2 cellular contexts compared by ENCODE assay signal in the genomic region with DNA sequence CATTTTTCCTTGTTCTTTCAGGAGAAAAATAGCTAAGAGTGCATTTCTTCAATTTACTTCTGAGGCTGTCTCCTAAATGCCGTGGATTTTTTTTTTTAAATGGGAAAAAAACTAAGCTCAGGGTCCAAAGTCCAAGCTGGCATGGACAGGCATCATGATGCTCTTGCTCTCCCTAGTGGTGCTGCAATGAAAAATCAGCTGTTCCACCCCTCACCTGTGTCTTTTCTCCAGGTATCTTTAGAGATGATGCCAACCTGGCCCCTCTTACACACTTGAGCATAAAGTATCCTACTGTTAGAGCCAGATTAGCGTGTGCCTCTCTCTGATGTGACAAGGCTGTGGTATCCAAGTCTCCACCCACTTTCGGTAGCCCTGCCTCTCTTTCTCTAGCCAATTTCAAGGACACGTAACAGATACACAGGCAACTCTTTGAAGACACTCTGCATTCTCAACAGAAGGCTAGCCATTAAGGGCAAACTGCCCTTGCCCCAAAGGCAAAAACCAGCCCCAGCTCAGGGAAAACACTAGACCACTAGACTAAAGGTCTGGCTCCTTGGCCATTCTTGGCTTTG.
TF ChIP-seq lines count a peak whose summit lies in the region.

No MANE protein-coding gene starts in this region.

TF ChIP-seq in Ishikawa, 13 proteins besides CTCF, POLR2A, EP300 and RAD21 (continued from another document):
- TF ChIP-seq, protein P1, sequence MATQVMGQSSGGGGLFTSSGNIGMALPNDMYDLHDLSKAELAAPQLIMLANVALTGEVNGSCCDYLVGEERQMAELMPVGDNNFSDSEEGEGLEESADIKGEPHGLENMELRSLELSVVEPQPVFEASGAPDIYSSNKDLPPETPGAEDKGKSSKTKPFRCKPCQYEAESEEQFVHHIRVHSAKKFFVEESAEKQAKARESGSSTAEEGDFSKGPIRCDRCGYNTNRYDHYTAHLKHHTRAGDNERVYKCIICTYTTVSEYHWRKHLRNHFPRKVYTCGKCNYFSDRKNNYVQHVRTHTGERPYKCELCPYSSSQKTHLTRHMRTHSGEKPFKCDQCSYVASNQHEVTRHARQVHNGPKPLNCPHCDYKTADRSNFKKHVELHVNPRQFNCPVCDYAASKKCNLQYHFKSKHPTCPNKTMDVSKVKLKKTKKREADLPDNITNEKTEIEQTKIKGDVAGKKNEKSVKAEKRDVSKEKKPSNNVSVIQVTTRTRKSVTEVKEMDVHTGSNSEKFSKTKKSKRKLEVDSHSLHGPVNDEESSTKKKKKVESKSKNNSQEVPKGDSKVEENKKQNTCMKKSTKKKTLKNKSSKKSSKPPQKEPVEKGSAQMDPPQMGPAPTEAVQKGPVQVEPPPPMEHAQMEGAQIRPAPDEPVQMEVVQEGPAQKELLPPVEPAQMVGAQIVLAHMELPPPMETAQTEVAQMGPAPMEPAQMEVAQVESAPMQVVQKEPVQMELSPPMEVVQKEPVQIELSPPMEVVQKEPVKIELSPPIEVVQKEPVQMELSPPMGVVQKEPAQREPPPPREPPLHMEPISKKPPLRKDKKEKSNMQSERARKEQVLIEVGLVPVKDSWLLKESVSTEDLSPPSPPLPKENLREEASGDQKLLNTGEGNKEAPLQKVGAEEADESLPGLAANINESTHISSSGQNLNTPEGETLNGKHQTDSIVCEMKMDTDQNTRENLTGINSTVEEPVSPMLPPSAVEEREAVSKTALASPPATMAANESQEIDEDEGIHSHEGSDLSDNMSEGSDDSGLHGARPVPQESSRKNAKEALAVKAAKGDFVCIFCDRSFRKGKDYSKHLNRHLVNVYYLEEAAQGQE (IDR thresholded peaks at IDR 0.05; ENCODE audit: low read depth), result no peak
- TF ChIP-seq TCF12 (IDR thresholded peaks at IDR 0.05; ENCODE audit: low read depth), result no peak
- TF ChIP-seq TAF1 (IDR thresholded peaks at IDR 0.05; ENCODE audit: low read depth), result no peak
- TF ChIP-seq FOXM1 (IDR thresholded peaks at IDR 0.05; ENCODE audit: borderline replicate concordance, low read depth), result no peak
- TF ChIP-seq TEAD4 (IDR thresholded peaks at IDR 0.05), result no peak
- TF ChIP-seq, protein P2, sequence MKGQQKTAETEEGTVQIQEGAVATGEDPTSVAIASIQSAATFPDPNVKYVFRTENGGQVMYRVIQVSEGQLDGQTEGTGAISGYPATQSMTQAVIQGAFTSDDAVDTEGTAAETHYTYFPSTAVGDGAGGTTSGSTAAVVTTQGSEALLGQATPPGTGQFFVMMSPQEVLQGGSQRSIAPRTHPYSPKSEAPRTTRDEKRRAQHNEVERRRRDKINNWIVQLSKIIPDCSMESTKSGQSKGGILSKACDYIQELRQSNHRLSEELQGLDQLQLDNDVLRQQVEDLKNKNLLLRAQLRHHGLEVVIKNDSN (IDR thresholded peaks at IDR 0.05), result no peak
- TF ChIP-seq EGR1 (IDR thresholded peaks at IDR 0.05), result no peak
- TF ChIP-seq, protein P3, sequence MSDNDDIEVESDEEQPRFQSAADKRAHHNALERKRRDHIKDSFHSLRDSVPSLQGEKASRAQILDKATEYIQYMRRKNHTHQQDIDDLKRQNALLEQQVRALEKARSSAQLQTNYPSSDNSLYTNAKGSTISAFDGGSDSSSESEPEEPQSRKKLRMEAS (IDR thresholded peaks at IDR 0.05), result no peak
- no peak for TF ChIP-seq CEBPB (IDR thresholded peaks at IDR 0.05)
- no peak for TF ChIP-seq YY1 (IDR thresholded peaks at IDR 0.05; ENCODE audit: low read depth)
- TF ChIP-seq ZBTB7A (IDR thresholded peaks at IDR 0.05; ENCODE audit: low read depth), result no peak

TF ChIP-seq in HepG2, 621 proteins besides CTCF, POLR2A, EP300 and RAD21:
- TF ChIP-seq, protein P4, sequence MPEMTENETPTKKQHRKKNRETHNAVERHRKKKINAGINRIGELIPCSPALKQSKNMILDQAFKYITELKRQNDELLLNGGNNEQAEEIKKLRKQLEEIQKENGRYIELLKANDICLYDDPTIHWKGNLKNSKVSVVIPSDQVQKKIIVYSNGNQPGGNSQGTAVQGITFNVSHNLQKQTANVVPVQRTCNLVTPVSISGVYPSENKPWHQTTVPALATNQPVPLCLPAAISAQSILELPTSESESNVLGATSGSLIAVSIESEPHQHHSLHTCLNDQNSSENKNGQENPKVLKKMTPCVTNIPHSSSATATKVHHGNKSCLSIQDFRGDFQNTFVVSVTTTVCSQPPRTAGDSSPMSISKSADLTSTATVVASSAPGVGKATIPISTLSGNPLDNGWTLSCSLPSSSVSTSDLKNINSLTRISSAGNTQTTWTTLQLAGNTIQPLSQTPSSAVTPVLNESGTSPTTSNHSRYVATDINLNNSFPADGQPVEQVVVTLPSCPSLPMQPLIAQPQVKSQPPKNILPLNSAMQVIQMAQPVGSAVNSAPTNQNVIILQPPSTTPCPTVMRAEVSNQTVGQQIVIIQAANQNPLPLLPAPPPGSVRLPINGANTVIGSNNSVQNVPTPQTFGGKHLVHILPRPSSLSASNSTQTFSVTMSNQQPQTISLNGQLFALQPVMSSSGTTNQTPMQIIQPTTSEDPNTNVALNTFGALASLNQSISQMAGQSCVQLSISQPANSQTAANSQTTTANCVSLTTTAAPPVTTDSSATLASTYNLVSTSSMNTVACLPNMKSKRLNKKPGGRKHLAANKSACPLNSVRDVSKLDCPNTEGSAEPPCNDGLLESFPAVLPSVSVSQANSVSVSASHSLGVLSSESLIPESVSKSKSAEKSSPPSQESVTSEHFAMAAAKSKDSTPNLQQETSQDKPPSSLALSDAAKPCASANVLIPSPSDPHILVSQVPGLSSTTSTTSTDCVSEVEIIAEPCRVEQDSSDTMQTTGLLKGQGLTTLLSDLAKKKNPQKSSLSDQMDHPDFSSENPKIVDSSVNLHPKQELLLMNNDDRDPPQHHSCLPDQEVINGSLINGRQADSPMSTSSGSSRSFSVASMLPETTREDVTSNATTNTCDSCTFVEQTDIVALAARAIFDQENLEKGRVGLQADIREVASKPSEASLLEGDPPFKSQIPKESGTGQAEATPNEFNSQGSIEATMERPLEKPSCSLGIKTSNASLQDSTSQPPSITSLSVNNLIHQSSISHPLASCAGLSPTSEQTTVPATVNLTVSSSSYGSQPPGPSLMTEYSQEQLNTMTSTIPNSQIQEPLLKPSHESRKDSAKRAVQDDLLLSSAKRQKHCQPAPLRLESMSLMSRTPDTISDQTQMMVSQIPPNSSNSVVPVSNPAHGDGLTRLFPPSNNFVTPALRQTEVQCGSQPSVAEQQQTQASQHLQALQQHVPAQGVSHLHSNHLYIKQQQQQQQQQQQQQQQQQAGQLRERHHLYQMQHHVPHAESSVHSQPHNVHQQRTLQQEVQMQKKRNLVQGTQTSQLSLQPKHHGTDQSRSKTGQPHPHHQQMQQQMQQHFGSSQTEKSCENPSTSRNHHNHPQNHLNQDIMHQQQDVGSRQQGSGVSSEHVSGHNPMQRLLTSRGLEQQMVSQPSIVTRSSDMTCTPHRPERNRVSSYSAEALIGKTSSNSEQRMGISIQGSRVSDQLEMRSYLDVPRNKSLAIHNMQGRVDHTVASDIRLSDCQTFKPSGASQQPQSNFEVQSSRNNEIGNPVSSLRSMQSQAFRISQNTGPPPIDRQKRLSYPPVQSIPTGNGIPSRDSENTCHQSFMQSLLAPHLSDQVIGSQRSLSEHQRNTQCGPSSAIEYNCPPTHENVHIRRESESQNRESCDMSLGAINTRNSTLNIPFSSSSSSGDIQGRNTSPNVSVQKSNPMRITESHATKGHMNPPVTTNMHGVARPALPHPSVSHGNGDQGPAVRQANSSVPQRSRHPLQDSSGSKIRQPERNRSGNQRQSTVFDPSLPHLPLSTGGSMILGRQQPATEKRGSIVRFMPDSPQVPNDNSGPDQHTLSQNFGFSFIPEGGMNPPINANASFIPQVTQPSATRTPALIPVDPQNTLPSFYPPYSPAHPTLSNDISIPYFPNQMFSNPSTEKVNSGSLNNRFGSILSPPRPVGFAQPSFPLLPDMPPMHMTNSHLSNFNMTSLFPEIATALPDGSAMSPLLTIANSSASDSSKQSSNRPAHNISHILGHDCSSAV (CRISPR knock-in tag; IDR thresholded peaks at IDR 0.05; ENCODE audit: borderline replicate concordance), result no peak
- peak; percentile 89 for TF ChIP-seq HNF4G (IDR thresholded peaks at IDR 0.05; ENCODE audit: borderline replicate concordance, low read depth, low read length)
- TF ChIP-seq HNF4G (CRISPR knock-in tag; IDR thresholded peaks at IDR 0.05; ENCODE audit: borderline replicate concordance, low read depth), result no peak; the same call in 1 of the 2 replicates
- TF ChIP-seq NCOR1 (IDR thresholded peaks at IDR 0.05; ENCODE audit: borderline replicate concordance, low read length), result peak; percentile 58; the same call in 1 of the 2 replicates
- peak; percentile 85 for TF ChIP-seq HNF4A (CRISPR knock-in tag; IDR thresholded peaks at IDR 0.05)
- TF ChIP-seq STAG1 (CRISPR knock-in tag; IDR thresholded peaks at IDR 0.05), result peak; percentile 59
- no peak for TF ChIP-seq KLF16 (CRISPR knock-in tag; IDR thresholded peaks at IDR 0.05)
- TF ChIP-seq, protein P5, sequence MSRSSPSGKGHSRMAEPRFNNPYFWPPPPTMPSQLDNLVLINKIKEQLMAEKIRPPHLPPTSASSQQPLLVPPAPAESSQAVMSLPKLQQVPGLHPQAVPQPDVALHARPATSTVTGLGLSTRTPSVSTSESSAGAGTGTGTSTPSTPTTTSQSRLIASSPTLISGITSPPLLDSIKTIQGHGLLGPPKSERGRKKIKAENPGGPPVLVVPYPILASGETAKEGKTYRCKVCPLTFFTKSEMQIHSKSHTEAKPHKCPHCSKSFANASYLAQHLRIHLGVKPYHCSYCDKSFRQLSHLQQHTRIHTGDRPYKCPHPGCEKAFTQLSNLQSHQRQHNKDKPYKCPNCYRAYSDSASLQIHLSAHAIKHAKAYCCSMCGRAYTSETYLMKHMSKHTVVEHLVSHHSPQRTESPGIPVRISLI (CRISPR knock-in tag; IDR thresholded peaks at IDR 0.05; ENCODE audit: borderline replicate concordance), result peak; percentile 87
- TF ChIP-seq, protein P6, sequence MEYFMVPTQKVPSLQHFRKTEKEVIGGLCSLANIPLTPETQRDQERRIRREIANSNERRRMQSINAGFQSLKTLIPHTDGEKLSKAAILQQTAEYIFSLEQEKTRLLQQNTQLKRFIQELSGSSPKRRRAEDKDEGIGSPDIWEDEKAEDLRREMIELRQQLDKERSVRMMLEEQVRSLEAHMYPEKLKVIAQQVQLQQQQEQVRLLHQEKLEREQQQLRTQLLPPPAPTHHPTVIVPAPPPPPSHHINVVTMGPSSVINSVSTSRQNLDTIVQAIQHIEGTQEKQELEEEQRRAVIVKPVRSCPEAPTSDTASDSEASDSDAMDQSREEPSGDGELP (IDR thresholded peaks at IDR 0.05; ENCODE audit: borderline replicate concordance, low read depth), result peak; percentile 42; the same call in 1 of the 2 replicates
